9 cellular contexts compared by ENCODE assay signal in the genomic region with DNA sequence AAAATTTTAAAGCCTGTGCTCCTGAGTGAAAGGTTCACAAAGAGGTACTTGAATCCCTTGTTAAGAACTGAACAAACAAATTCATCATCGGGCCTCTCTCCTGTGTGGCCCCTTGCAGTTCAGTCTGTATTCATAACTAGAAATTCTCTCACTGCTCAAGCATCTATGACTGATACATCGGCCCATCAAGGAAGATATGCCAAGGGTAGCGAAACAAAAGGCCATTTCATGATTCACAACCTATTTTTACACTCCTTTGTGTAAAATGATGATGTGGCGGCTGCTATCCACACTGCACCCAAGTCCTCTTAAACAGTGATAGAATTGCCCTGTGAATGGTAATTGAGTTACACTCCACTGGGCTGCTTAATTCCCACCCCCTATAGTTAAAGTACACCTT.
DNase-seq lines count a peak whose midpoint lies in the region; ATAC-seq and TF ChIP-seq lines count a peak whose summit lies in the region.
"Had no signal": no experiment of that assay in that cellular context is flagged by ENCODE, and none has a peak within 500 bp of the region (broad histone marks: within the 10 kb centered on the region; RNA-seq: fewer than 3 reads in every experiment).

No MANE protein-coding gene starts in this region.

- DNase-seq in AG10803 (ENCODE audit: low read depth): peak; percentile 81
- DNase-seq in HT1080 (ENCODE audit: low read depth): peak; percentile 96
- DNase-seq in SHP77 treated with DMSO at 0.1 percent for 48 hours (lab: John Stamatoyannopoulos, UW): peak; percentile 91
- DNase-seq in kidney epithelial cell (ENCODE audit: low read depth): peak; percentile 87
- no peak for DNase-seq in activated CD4-positive, alpha-beta T cell treated with anti-CD3 and anti-CD28 coated beads for 1 hour
- no peak for DNase-seq in globus pallidus (ENCODE audit: low spot score)
- DNase-seq: GDM1 had no signal

- TF ChIP-seq CTCF in AG10803 (conservative IDR thresholded peaks at IDR 0.05; ENCODE audit: low read length) (no peak), kidney epithelial cell (IDR thresholded peaks at IDR 0.05; ENCODE audit: insufficient read depth, low read length, poor library complexity, severe bottlenecking) (no peak)

- no peaks in the 10 kb centered on the region for H3K36me3 ChIP-seq in kidney epithelial cell (ENCODE audit: control insufficient read depth, insufficient read depth, low read length)

- no peak overlapping the region for H3K4me3 ChIP-seq in AG10803 (ENCODE audit: low read length)
- H3K4me3 ChIP-seq in kidney epithelial cell (ENCODE audit: low read depth, low read length): no peak overlapping the region

- ATAC-seq in HG03439 (IDR thresholded peaks at IDR 0.05; ENCODE audit: unreplicated experiment): no peak
- ATAC-seq in GM18867 (IDR thresholded peaks at IDR 0.05; ENCODE audit: unreplicated experiment): no peak

- H3K27me3 ChIP-seq in kidney epithelial cell (ENCODE audit: control insufficient read depth, insufficient read depth, low read length): no peaks in the 10 kb centered on the region

Comparison
In these comparisons a context has a peak if more than half of its experiments do, and no peak if none do; other contexts are left out.
1. DNase-seq: peak in AG10803 (single experiment), HT1080 (single experiment), SHP77 treated with DMSO at 0.1 percent for 48 hours (single experiment) and kidney epithelial cell (single experiment); none in activated CD4-positive, alpha-beta T cell treated with anti-CD3 and anti-CD28 coated beads for 1 hour (single experiment) and globus pallidus (single experiment).